Comparison of ENCODE assay signal across 8 cellular contexts in genomic region chr6:31730631-31731086, GRCh38. TPM values are rescaled to one million over a fixed set of nuclear protein-coding genes. Genes with fewer than 3 reads are reported as not detected.
DNase-seq lines count a peak whose midpoint lies in the region; ATAC-seq, FAIRE-seq and TF ChIP-seq lines count a peak whose summit lies in the region.

No MANE protein-coding gene starts in this region.

- CTCF ChIA-PET in WTC11 (lab: Charles Lee), result interaction anchor here (0.6 to 4.0 kb wide), 21 partner anchors 8 to 317 kb away, joined by 3 to 66 read pairs (median 6); partner anchors contain the start of genes ABHD16A, BAG6, C6orf47 and GPANK1

- H3K4me1 ChIP-seq in right cardiac atrium (ENCODE audit: control insufficient read depth, insufficient read depth, low read length) (peaks cover 6% of the 10 kb centered on the region), small intestine (ENCODE audit: control insufficient read depth in 2 of 2, insufficient read depth in 1 of 2, low read depth in 1 of 2, low read length in 1 of 2) (peaks cover 3 to 7% of the 10 kb centered on the region in 2 donors)

- peaks cover 21% of the 10 kb centered on the region for H3K4me1 Mint-ChIP-seq in WTC11

- H3K36me3 ChIP-seq in small intestine (ENCODE audit: control insufficient read depth in 2 of 2, insufficient read depth in 2 of 2, low read length in 2 of 2), result peaks cover 11% of the 10 kb centered on the region in 2 donors

- no peaks in the 10 kb centered on the region for H3K27me3 Mint-ChIP-seq in WTC11 (ENCODE audit: low read depth)

- H3K27ac ChIP-seq in right cardiac atrium (ENCODE audit: low read length), result peak overlapping the region; percentile 57
- H3K27ac ChIP-seq in small intestine (ENCODE audit: low read depth in 1 of 2, low read length in 1 of 2), result peak overlapping the region; percentile 22 to 92

- in situ Hi-C loops in KBM-7 (cut with MboI; ENCODE audit: low pct_unique_long_range_greater_than_20kb, low sequenced_read_pairs), result no loop called here

- intact Hi-C loops in right cardiac atrium (cut with DNase I), result loop anchor here in 1 of 4 donors (10.0 kb wide), 1 partner anchor 104 kb away; no protein-coding TSS in a partner anchor

- DNase-seq in HFF-Myc (ENCODE audit: extremely low read depth, low read depth) (no peak), WTC11 (ENCODE audit: low spot score) (no peak), right cardiac atrium (no peak), small intestine (no peak), NCI-H2227 treated with DMSO at 0.1 percent for 48 hours (lab: John Stamatoyannopoulos, UW) (no peak), KBM-7 (no peak), GM03348 (ENCODE audit: low spot score) (no peak)

- WGBS in right cardiac atrium, result 87% methylated on average over 11 of the region's 11 CpGs
- WGBS in small intestine, 3 donors, result 58 to 82% (median 67%) methylated on average over 11 of the region's 11 CpGs

- H3K36me3 Mint-ChIP-seq in WTC11, result peaks cover 37% of the 10 kb centered on the region

- no peak for FAIRE-seq in small intestine (lab: Jason Lieb, UNC)

- H3K4me3 ChIP-seq in HFF-Myc (replicated peaks; ENCODE audit: low read depth, low read length) (peak overlapping the region; percentile 63), right cardiac atrium (ENCODE audit: low read length) (peak overlapping the region; percentile 81), small intestine (ENCODE audit: low read depth in 1 of 2, low read length in 2 of 2) (no peak overlapping the region)

- TF ChIP-seq CTCF in HFF-Myc (IDR thresholded peaks at IDR 0.05; ENCODE audit: low read depth, low read length, missing control alignments), result no peak
- no peak for TF ChIP-seq CTCF in WTC11 (IDR thresholded peaks at IDR 0.05)

- peak overlapping the region; percentile 98 for H3K27ac Mint-ChIP-seq in WTC11

- ATAC-seq in WTC11 (no peak), right cardiac atrium (no peak), GM21526 (IDR thresholded peaks at IDR 0.05; ENCODE audit: low FRiP score, unreplicated experiment) (no peak)

- no peaks in the 10 kb centered on the region for H3K9me3 ChIP-seq in right cardiac atrium (ENCODE audit: control insufficient read depth, low read length)
- H3K9me3 ChIP-seq in small intestine (ENCODE audit: control insufficient read depth, low read depth), result no peaks in the 10 kb centered on the region

- H3K9me3 Mint-ChIP-seq in WTC11, result no peaks in the 10 kb centered on the region

- H3K27me3 ChIP-seq in right cardiac atrium (ENCODE audit: control insufficient read depth, insufficient read depth), result no peaks in the 10 kb centered on the region
- H3K27me3 ChIP-seq in small intestine (ENCODE audit: control insufficient read depth in 2 of 2, insufficient read depth in 2 of 2, low read length in 2 of 2), result no peaks in the 10 kb centered on the region

- POLR2A ChIA-PET in WTC11 (lab: Charles Lee), result interaction anchor here (1.0 to 3.6 kb wide), 8 partner anchors 9 to 189 kb away, joined by 4 to 32 read pairs (median 6); partner anchors contain the start of genes DDX39B, HSPA1B, LSM2 and MSH5

- peak overlapping the region; percentile 93 for H3K4me3 Mint-ChIP-seq in WTC11

TF ChIP-seq in WTC11, 78 proteins besides CTCF, POLR2A, EP300 and RAD21 (continues in another document):
- TF ChIP-seq OVOL2 (CRISPR knock-in tag; IDR thresholded peaks at IDR 0.05; ENCODE audit: borderline replicate concordance), result no peak
- no peak for TF ChIP-seq USF2 (CRISPR knock-in tag; IDR thresholded peaks at IDR 0.05)
- no peak for TF ChIP-seq NR3C1 (CRISPR knock-in tag; conservative IDR thresholded peaks at IDR 0.05; ENCODE audit: low read depth)
- no peak for TF ChIP-seq GABPB1 (CRISPR knock-in tag; IDR thresholded peaks at IDR 0.05)
- TF ChIP-seq AR (CRISPR knock-in tag; IDR thresholded peaks at IDR 0.05), result no peak
- no peak for TF ChIP-seq ZNF232 (CRISPR knock-in tag; IDR thresholded peaks at IDR 0.05)
- TF ChIP-seq ZBTB43 (CRISPR knock-in tag; IDR thresholded peaks at IDR 0.05), result no peak
- no peak for TF ChIP-seq AFF4 (CRISPR knock-in tag; IDR thresholded peaks at IDR 0.05; ENCODE audit: borderline replicate concordance)
- no peak for TF ChIP-seq KAT7 (CRISPR knock-in tag; IDR thresholded peaks at IDR 0.05; ENCODE audit: borderline replicate concordance)
- TF ChIP-seq GRHL2 (CRISPR knock-in tag; IDR thresholded peaks at IDR 0.05; ENCODE audit: insufficient replicate concordance, severe bottlenecking), result no peak

RNA-seq across cellular contexts. Expression of gene DDAH2, which starts 1.6 kb away (rescaled TPM):
- total RNA-seq in WTC11 (2021) (62.2 to 67.3 TPM (median 65.8 TPM) in 3 replicates), right cardiac atrium (10 to 100 TPM; 42.4 to 55.6 (median 49.3) TPM)
- polyA plus RNA-seq in right cardiac atrium (57.4 TPM), small intestine (10 to 100 TPM; 68.1 to 89.7 (median 84.1) TPM)

RNA-seq across cellular contexts. Expression of gene CLIC1, which starts 5.7 kb away (rescaled TPM):
- total RNA-seq in WTC11 (2021), result 229 to 244 TPM (median 230 TPM) in 3 replicates
- total RNA-seq in right cardiac atrium, result 100 to 1,000 TPM in 3 of 4 donors, 10 to 100 TPM in 1; 99.4 to 153 (median 116) TPM
- polyA plus RNA-seq in right cardiac atrium, result 116 TPM
- polyA plus RNA-seq in small intestine, result 100 to 1,000 TPM; 400 to 569 (median 500) TPM

RNA-seq across cellular contexts. Expression of gene MPIG6B, which starts 7.5 kb away (rescaled TPM):
- total RNA-seq in WTC11 (2021), result 0.09 to 0.11 TPM (median 0.11 TPM) in 3 replicates
- under 1 TPM in 3 of 4 donors, not detected in 1; 0.31 to 0.37 (median 0.35) TPM for total RNA-seq in right cardiac atrium
- polyA plus RNA-seq in right cardiac atrium, result 0.20 TPM
- under 1 TPM in 1 of 3 donors, not detected in 2; 0.13 TPM for polyA plus RNA-seq in small intestine

RNA-seq across cellular contexts. Expression of gene LY6G6C, which starts 9.1 kb away (rescaled TPM):
- total RNA-seq in WTC11 (2021) (0.21 to 0.35 TPM in 2 of 3 replicates, not detected in the other), right cardiac atrium (not detected)
- polyA plus RNA-seq in right cardiac atrium (0.18 TPM), small intestine (not detected)

RNA-seq across cellular contexts. Expression of gene MSH5, which starts 9.1 kb away (rescaled TPM):
- total RNA-seq in WTC11 (2021), result 43.1 to 62.3 TPM (median 56.1 TPM) in 3 replicates
- 1 to 10 TPM; 2.6 to 3.2 (median 3.0) TPM for total RNA-seq in right cardiac atrium
- 1.8 TPM for polyA plus RNA-seq in right cardiac atrium
- polyA plus RNA-seq in small intestine, result 10 to 100 TPM in 1 of 3 donors, 1 to 10 TPM in 2; 1.6 to 12.2 (median 6.3) TPM

Comparison
In these comparisons a context has a peak if more than half of its experiments do, and no peak if none do; other contexts are left out.
1. H3K4me3 ChIP-seq: peak in HFF-Myc (single experiment) and right cardiac atrium (single experiment); none in small intestine (0 of 2).